In genomic region chr9:137223078-137224040, GRCh38 we compare ENCODE assay signal across 1 cellular context.
A peak's percentile ranks its signal among the peaks of the same experiment; 100 is the strongest.
TF ChIP-seq lines count a peak whose summit lies in the region.

No MANE protein-coding gene starts in this region.

TF ChIP-seq in HepG2, 621 proteins besides CTCF, POLR2A, EP300 and RAD21 (continued from another document and continues in another):
- TF ChIP-seq, protein P1, sequence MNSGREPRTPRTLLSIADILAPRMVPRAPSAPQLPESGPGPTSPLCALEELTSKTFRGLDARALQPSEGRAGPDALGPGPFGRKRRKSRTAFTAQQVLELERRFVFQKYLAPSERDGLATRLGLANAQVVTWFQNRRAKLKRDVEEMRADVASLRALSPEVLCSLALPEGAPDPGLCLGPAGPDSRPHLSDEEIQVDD (CRISPR knock-in tag; IDR thresholded peaks at IDR 0.05; ENCODE audit: borderline replicate concordance) = no peak
- no peak; the same call in 1 of the 2 replicates for TF ChIP-seq CREBL2 (CRISPR knock-in tag; IDR thresholded peaks at IDR 0.05; ENCODE audit: borderline replicate concordance)
- TF ChIP-seq ZNF746 (CRISPR knock-in tag; IDR thresholded peaks at IDR 0.05) = no peak
- no peak for TF ChIP-seq ZNF207 (IDR thresholded peaks at IDR 0.05; ENCODE audit: borderline replicate concordance)
- no peak for TF ChIP-seq ZNF232 (CRISPR knock-in tag; IDR thresholded peaks at IDR 0.05; ENCODE audit: borderline replicate concordance)
- TF ChIP-seq RARG (CRISPR knock-in tag; IDR thresholded peaks at IDR 0.05; ENCODE audit: low read depth) = no peak
- no peak for TF ChIP-seq ZNF546 (CRISPR knock-in tag; conservative IDR thresholded peaks at IDR 0.05)
- no peak; the same call in 1 of the 2 replicates for TF ChIP-seq ZNF788 (CRISPR knock-in tag; IDR thresholded peaks at IDR 0.05; ENCODE audit: borderline replicate concordance)
- TF ChIP-seq, protein P2, sequence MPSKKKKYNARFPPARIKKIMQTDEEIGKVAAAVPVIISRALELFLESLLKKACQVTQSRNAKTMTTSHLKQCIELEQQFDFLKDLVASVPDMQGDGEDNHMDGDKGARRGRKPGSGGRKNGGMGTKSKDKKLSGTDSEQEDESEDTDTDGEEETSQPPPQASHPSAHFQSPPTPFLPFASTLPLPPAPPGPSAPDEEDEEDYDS (CRISPR knock-in tag; IDR thresholded peaks at IDR 0.05) = peak; percentile 55
- peak; percentile 5; the same call in 1 of the 2 replicates for TF ChIP-seq MED1 (CRISPR knock-in tag; IDR thresholded peaks at IDR 0.05)
- TF ChIP-seq, protein P3, sequence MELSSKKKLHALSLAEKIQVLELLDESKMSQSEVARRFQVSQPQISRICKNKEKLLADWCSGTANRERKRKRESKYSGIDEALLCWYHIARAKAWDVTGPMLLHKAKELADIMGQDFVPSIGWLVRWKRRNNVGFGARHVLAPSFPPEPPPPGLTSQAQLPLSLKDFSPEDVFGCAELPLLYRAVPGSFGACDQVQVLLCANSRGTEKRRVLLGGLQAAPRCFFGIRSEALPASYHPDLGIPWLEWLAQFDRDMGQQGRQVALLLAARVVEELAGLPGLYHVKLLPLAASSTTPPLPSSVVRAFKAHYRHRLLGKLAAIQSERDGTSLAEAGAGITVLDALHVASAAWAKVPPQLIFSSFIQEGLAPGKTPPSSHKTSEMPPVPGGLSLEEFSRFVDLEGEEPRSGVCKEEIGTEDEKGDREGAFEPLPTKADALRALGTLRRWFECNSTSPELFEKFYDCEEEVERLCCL (CRISPR knock-in tag; IDR thresholded peaks at IDR 0.05; ENCODE audit: borderline replicate concordance) = no peak
- peak; percentile 57 for TF ChIP-seq HDAC1 (CRISPR knock-in tag; IDR thresholded peaks at IDR 0.05)
- TF ChIP-seq ZNF331 (CRISPR knock-in tag; IDR thresholded peaks at IDR 0.05) = no peak
- no peak for TF ChIP-seq HNF1A (IDR thresholded peaks at IDR 0.05; ENCODE audit: low read depth)
- no peak; the same call in 1 of the 2 replicates for TF ChIP-seq HNF1A (CRISPR knock-in tag; IDR thresholded peaks at IDR 0.05; ENCODE audit: borderline replicate concordance)
- TF ChIP-seq, protein P4, sequence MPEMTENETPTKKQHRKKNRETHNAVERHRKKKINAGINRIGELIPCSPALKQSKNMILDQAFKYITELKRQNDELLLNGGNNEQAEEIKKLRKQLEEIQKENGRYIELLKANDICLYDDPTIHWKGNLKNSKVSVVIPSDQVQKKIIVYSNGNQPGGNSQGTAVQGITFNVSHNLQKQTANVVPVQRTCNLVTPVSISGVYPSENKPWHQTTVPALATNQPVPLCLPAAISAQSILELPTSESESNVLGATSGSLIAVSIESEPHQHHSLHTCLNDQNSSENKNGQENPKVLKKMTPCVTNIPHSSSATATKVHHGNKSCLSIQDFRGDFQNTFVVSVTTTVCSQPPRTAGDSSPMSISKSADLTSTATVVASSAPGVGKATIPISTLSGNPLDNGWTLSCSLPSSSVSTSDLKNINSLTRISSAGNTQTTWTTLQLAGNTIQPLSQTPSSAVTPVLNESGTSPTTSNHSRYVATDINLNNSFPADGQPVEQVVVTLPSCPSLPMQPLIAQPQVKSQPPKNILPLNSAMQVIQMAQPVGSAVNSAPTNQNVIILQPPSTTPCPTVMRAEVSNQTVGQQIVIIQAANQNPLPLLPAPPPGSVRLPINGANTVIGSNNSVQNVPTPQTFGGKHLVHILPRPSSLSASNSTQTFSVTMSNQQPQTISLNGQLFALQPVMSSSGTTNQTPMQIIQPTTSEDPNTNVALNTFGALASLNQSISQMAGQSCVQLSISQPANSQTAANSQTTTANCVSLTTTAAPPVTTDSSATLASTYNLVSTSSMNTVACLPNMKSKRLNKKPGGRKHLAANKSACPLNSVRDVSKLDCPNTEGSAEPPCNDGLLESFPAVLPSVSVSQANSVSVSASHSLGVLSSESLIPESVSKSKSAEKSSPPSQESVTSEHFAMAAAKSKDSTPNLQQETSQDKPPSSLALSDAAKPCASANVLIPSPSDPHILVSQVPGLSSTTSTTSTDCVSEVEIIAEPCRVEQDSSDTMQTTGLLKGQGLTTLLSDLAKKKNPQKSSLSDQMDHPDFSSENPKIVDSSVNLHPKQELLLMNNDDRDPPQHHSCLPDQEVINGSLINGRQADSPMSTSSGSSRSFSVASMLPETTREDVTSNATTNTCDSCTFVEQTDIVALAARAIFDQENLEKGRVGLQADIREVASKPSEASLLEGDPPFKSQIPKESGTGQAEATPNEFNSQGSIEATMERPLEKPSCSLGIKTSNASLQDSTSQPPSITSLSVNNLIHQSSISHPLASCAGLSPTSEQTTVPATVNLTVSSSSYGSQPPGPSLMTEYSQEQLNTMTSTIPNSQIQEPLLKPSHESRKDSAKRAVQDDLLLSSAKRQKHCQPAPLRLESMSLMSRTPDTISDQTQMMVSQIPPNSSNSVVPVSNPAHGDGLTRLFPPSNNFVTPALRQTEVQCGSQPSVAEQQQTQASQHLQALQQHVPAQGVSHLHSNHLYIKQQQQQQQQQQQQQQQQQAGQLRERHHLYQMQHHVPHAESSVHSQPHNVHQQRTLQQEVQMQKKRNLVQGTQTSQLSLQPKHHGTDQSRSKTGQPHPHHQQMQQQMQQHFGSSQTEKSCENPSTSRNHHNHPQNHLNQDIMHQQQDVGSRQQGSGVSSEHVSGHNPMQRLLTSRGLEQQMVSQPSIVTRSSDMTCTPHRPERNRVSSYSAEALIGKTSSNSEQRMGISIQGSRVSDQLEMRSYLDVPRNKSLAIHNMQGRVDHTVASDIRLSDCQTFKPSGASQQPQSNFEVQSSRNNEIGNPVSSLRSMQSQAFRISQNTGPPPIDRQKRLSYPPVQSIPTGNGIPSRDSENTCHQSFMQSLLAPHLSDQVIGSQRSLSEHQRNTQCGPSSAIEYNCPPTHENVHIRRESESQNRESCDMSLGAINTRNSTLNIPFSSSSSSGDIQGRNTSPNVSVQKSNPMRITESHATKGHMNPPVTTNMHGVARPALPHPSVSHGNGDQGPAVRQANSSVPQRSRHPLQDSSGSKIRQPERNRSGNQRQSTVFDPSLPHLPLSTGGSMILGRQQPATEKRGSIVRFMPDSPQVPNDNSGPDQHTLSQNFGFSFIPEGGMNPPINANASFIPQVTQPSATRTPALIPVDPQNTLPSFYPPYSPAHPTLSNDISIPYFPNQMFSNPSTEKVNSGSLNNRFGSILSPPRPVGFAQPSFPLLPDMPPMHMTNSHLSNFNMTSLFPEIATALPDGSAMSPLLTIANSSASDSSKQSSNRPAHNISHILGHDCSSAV (CRISPR knock-in tag; IDR thresholded peaks at IDR 0.05; ENCODE audit: borderline replicate concordance) = no peak
- TF ChIP-seq, protein P5, sequence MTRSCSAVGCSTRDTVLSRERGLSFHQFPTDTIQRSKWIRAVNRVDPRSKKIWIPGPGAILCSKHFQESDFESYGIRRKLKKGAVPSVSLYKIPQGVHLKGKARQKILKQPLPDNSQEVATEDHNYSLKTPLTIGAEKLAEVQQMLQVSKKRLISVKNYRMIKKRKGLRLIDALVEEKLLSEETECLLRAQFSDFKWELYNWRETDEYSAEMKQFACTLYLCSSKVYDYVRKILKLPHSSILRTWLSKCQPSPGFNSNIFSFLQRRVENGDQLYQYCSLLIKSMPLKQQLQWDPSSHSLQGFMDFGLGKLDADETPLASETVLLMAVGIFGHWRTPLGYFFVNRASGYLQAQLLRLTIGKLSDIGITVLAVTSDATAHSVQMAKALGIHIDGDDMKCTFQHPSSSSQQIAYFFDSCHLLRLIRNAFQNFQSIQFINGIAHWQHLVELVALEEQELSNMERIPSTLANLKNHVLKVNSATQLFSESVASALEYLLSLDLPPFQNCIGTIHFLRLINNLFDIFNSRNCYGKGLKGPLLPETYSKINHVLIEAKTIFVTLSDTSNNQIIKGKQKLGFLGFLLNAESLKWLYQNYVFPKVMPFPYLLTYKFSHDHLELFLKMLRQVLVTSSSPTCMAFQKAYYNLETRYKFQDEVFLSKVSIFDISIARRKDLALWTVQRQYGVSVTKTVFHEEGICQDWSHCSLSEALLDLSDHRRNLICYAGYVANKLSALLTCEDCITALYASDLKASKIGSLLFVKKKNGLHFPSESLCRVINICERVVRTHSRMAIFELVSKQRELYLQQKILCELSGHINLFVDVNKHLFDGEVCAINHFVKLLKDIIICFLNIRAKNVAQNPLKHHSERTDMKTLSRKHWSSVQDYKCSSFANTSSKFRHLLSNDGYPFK (CRISPR knock-in tag; IDR thresholded peaks at IDR 0.05; ENCODE audit: borderline replicate concordance) = peak; percentile 50; the same call in 1 of the 2 replicates
- no peak for TF ChIP-seq RORA (CRISPR knock-in tag; IDR thresholded peaks at IDR 0.05)
- no peak for TF ChIP-seq ZNF614 (CRISPR knock-in tag; IDR thresholded peaks at IDR 0.05; ENCODE audit: borderline replicate concordance)
- TF ChIP-seq, protein P6, sequence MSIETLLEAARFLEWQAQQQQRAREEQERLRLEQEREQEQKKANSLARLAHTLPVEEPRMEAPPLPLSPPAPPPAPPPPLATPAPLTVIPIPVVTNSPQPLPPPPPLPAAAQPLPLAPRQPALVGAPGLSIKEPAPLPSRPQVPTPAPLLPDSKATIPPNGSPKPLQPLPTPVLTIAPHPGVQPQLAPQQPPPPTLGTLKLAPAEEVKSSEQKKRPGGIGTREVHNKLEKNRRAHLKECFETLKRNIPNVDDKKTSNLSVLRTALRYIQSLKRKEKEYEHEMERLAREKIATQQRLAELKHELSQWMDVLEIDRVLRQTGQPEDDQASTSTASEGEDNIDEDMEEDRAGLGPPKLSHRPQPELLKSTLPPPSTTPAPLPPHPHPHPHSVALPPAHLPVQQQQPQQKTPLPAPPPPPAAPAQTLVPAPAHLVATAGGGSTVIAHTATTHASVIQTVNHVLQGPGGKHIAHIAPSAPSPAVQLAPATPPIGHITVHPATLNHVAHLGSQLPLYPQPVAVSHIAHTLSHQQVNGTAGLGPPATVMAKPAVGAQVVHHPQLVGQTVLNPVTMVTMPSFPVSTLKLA (IDR thresholded peaks at IDR 0.05) = peak; percentile 39; the same call in 1 of the 2 replicates
- TF ChIP-seq ZNF260 (CRISPR knock-in tag; IDR thresholded peaks at IDR 0.05; ENCODE audit: borderline replicate concordance, low read depth) = no peak
- no peak for TF ChIP-seq TBX3 (IDR thresholded peaks at IDR 0.05; ENCODE audit: borderline replicate concordance)
- TF ChIP-seq CBX5 (CRISPR knock-in tag; IDR thresholded peaks at IDR 0.05; ENCODE audit: borderline replicate concordance) = peak; percentile 27; the same call in 1 of the 2 replicates
- 0 out of 2 replicates have a peak, but pooled peaks have one; percentile 21 for TF ChIP-seq ZNF576 (CRISPR knock-in tag; IDR thresholded peaks at IDR 0.05)
- no peak for TF ChIP-seq ATF4 (CRISPR knock-in tag; IDR thresholded peaks at IDR 0.05)
- TF ChIP-seq MYPOP (CRISPR knock-in tag; IDR thresholded peaks at IDR 0.05) = peak; percentile 61; the same call in 1 of the 2 replicates
- TF ChIP-seq RNF2 (conservative IDR thresholded peaks at IDR 0.05; ENCODE audit: low read depth) = no peak
- TF ChIP-seq THYN1 (CRISPR knock-in tag; IDR thresholded peaks at IDR 0.05; ENCODE audit: borderline replicate concordance, low read depth) = no peak
- no peak for TF ChIP-seq BRF2 (CRISPR knock-in tag; IDR thresholded peaks at IDR 0.05)
